ENCODE assay signal across 1 cellular context in genomic region chr7:1205742-1206141, GRCh38. TPM values are rescaled to one million over a fixed set of nuclear protein-coding genes. Genes with fewer than 3 reads are reported as not detected.
"Had no signal": no experiment of that assay in that cellular context is flagged by ENCODE, and none has a peak within 500 bp of the region (broad histone marks: within the 10 kb centered on the region; RNA-seq: fewer than 3 reads in every experiment).

No MANE protein-coding gene starts in this region.

RNA-seq across cellular contexts. Expression of gene UNCX, which starts 26.9 kb away (rescaled TPM):
- total RNA-seq: GM12878 had no signal
- polyA plus RNA-seq: GM12878 had no signal
